Comparison of ENCODE assay signal across 21 cellular contexts in genomic region chr1:202760589-202760988, GRCh38. TPM values are rescaled to one million over a fixed set of nuclear protein-coding genes. Genes with fewer than 3 reads are reported as not detected.
"Had no signal": no experiment of that assay in that cellular context is flagged by ENCODE, and none has a peak within 500 bp of the region (broad histone marks: within the 10 kb centered on the region; RNA-seq: fewer than 3 reads in every experiment).

No MANE protein-coding gene starts in this region.

- H3K4me1 ChIP-seq: heart left ventricle, psoas muscle, suprapubic skin had no signal

- H3K27ac ChIP-seq: heart left ventricle, psoas muscle, spleen, suprapubic skin had no signal

- H3K4me2 ChIP-seq: SK-N-SH had no signal

- H3K4me3 ChIP-seq: heart left ventricle, psoas muscle, spleen, suprapubic skin had no signal

- H3K9ac ChIP-seq: SK-N-SH had no signal

- H3K9me3 ChIP-seq: heart left ventricle, psoas muscle, SK-N-SH, spleen, suprapubic skin had no signal

- ATAC-seq: activated naive CD8-positive, alpha-beta T cell treated with anti-CD3 and anti-CD28 coated beads, Interleukin-2, amount 50 U/mL, for 24 hours; esophagus mucosa; heart left ventricle; left colon; psoas muscle; sciatic nerve; T-cell had no signal

- H3K9me3 Mint-ChIP-seq: activated naive CD8-positive, alpha-beta T cell treated with anti-CD3 and anti-CD28 coated beads, Interleukin-2, amount 50 U/mL, for 24 hours; neural crest cell; stimulated activated naive CD8-positive, alpha-beta T cell treated with anti-CD3 and anti-CD28 coated beads, Interleukin-15, Interleukin-2, amounts not matched to agents 100 ng/mL and 50 ng/mL, for 24 hours; T-cell; type B pancreatic cell had no signal

- H3K27me3 Mint-ChIP-seq: activated naive CD8-positive, alpha-beta T cell treated with anti-CD3 and anti-CD28 coated beads, Interleukin-2, amount 50 U/mL, for 24 hours; stimulated activated naive CD8-positive, alpha-beta T cell treated with anti-CD3 and anti-CD28 coated beads, Interleukin-15, Interleukin-2, amounts not matched to agents 100 ng/mL and 50 ng/mL, for 24 hours; T-cell; type B pancreatic cell had no signal

- H3K27ac Mint-ChIP-seq: activated naive CD8-positive, alpha-beta T cell treated with anti-CD3 and anti-CD28 coated beads, Interleukin-2, amount 50 U/mL, for 24 hours; stimulated activated naive CD8-positive, alpha-beta T cell treated with anti-CD3 and anti-CD28 coated beads, Interleukin-15, Interleukin-2, amounts not matched to agents 100 ng/mL and 50 ng/mL, for 24 hours; T-cell; type B pancreatic cell had no signal

- H3K27me3 ChIP-seq: heart left ventricle, spleen, suprapubic skin had no signal

- H3K4me3 Mint-ChIP-seq: activated naive CD8-positive, alpha-beta T cell treated with anti-CD3 and anti-CD28 coated beads, Interleukin-2, amount 50 U/mL, for 24 hours; neural crest cell; stimulated activated naive CD8-positive, alpha-beta T cell treated with anti-CD3 and anti-CD28 coated beads, Interleukin-15, Interleukin-2, amounts not matched to agents 100 ng/mL and 50 ng/mL, for 24 hours; T-cell; type B pancreatic cell had no signal

- H3K4me1 Mint-ChIP-seq: activated naive CD8-positive, alpha-beta T cell treated with anti-CD3 and anti-CD28 coated beads, Interleukin-2, amount 50 U/mL, for 24 hours; neural crest cell; T-cell had no signal

- DNase-seq: activated CD4-positive, alpha-beta T cell treated with anti-CD3 and anti-CD28 coated beads for 1 hour; activated CD8-positive, alpha-beta memory T cell treated with anti-CD3 and anti-CD28 coated beads, Interleukin-2, amount 50 U/mL, for 48 hours; activated naive CD4-positive, alpha-beta T cell; activated naive CD8-positive, alpha-beta T cell treated with anti-CD3 and anti-CD28 coated beads, Interleukin-2, amount 50 U/mL, for 24 hours; heart left ventricle; left colon; psoas muscle; SK-N-SH; spleen; T-cell; T-helper 9 cell had no signal

RNA-seq across cellular contexts. Expression of gene PCAT6, which starts 50.2 kb away (rescaled TPM):
- total RNA-seq: frontal cortex, lung microvascular endothelial cell had no signal

RNA-seq across cellular contexts. Expression of gene SYT2, which starts 50.3 kb away (rescaled TPM):
- total RNA-seq: cardiac septum, esophagus mucosa, lung microvascular endothelial cell, osteoblast, sciatic nerve had no signal
